Comparison of ENCODE assay signal across 15 cellular contexts in the genomic region with DNA sequence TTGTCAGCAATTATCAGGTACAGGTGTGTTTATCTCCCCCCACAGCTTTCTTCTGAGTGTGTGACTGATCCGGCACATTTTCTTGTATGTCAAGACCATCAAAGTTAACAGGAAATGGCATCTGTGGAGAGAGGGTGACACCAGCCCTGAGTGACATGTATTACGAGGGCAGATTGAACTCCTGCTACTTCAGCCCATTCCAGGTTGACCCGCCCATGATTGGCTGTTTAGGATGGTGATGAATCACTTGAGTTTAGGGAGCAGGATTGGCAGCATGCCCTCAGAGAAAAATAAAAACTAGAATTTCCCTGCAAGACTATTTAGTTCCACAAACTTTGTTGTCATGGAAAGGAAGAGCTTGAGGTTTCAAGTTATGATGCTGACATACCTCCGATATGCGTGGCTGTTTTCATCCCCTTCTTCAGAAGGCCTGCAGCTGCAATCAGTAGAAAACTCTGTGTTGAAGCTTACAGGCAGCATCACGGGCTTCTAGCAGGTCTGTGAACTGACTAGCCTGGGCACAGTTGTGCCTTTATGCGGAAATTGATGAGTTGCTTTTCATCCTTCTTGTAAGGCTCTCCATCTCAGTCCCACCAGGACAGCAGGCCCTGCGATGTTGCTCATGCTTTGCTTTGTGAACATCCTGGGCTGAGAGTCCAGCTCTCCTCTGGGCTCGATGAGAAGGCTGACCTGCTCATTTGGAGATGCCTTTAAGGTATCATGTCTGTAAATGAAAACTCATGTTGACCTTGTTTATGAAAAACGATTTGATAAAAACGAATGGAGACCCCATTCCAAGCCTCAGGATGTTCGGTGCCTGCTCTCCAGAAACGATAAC. TPM values are rescaled to one million over a fixed set of nuclear protein-coding genes. Genes with fewer than 3 reads are reported as not detected.
DNase-seq lines count a peak whose midpoint lies in the region; ATAC-seq lines count a peak whose summit lies in the region.
"Had no signal": no experiment of that assay in that cellular context is flagged by ENCODE, and none has a peak within 500 bp of the region (broad histone marks: within the 10 kb centered on the region; RNA-seq: fewer than 3 reads in every experiment).

No MANE protein-coding gene starts in this region.

- DNase-seq in AG20443 (ENCODE audit: low spot score), result peak; percentile 49
- peak; percentile 79 for DNase-seq in GM23248
- peak; percentile 29 for DNase-seq in central memory CD4-positive, alpha-beta T cell
- peak in 7 of 10 donors; percentile 1 to 63 (median 35) for DNase-seq in naive thymus-derived CD8-positive, alpha-beta T cell
- DNase-seq in HK-2 (ENCODE audit: unreplicated experiment), result no peak
- DNase-seq in NCI-H774 (lab: John Stamatoyannopoulos, UW), result no peak
- DNase-seq in AML-193 (lab: John Stamatoyannopoulos, UW), result no peak
- DNase-seq: GOT3, KG1, NCI-H1694 treated with DMSO at 0.1 percent for 48 hours, NCI-H82 had no signal

- H3K9me3 Mint-ChIP-seq in naive thymus-derived CD8-positive, alpha-beta T cell, result no peaks in the 10 kb centered on the region
- H3K9me3 Mint-ChIP-seq: dendritic cell treated with granulocyte-macrophage colony-stimulating factor and Interleukin-4, amounts not matched to agents 40 ng/mL and 50 ng/mL, for 4 days; mesothelial cell of epicardium had no signal

- no peak overlapping the region for H3K4me3 ChIP-seq in GM23248

- 0 out of 2 replicates have a peak, but pooled peaks cover 4% of the 10 kb centered on the region for H3F3A ChIP-seq in GM23248 (ENCODE audit: insufficient read depth)

- 0 out of 2 replicates have a peak, but pooled peaks cover 9% of the 10 kb centered on the region for H3K4me1 ChIP-seq in GM23248 (ENCODE audit: insufficient read depth)

- no peaks in the 10 kb centered on the region for H3K27me3 ChIP-seq in GM23248 (replicated peaks; ENCODE audit: insufficient read depth)

- no peaks in the 10 kb centered on the region for H3K9me3 ChIP-seq in GM23248 (ENCODE audit: low read depth)

- no peak overlapping the region for H3K4me2 ChIP-seq in GM23248 (ENCODE audit: unreplicated experiment)

- ATAC-seq in naive thymus-derived CD8-positive, alpha-beta T cell, result peak; percentile 76 to 86

- WGBS in GM23248 (ENCODE audit: low coverage in 1 of 2, low lambda C conversion rate in 2 of 2, missing lambda C conversion rate in 2 of 2), 2 experiments, result 60 to 61% methylated on average over 13 of the region's 13 CpGs

- peaks cover 6 to 18% (median 12%) of the 10 kb centered on the region in 4 donors for H3K4me1 Mint-ChIP-seq in naive thymus-derived CD8-positive, alpha-beta T cell

- no peaks in the 10 kb centered on the region for H3K79me2 ChIP-seq in GM23248 (ENCODE audit: insufficient read depth)

- no peaks in the 10 kb centered on the region for H3K36me3 Mint-ChIP-seq in naive thymus-derived CD8-positive, alpha-beta T cell
- H3K36me3 Mint-ChIP-seq: activated naive CD8-positive, alpha-beta T cell; CD14-positive monocyte; mesothelial cell of epicardium had no signal

- in situ Hi-C loops in GM23248 (cut with MboI), result no loop called here

- POLR2A ChIA-PET in naive thymus-derived CD8-positive, alpha-beta T cell (lab: Charles Lee), result no interaction called here

- no peaks in the 10 kb centered on the region for H3K9me2 ChIP-seq in GM23248 (ENCODE audit: insufficient read depth)

- H3K27ac Mint-ChIP-seq in naive thymus-derived CD8-positive, alpha-beta T cell, result peak overlapping the region in 6 of 10 donors; percentile 83 to 90 (median 88)
- H3K27ac Mint-ChIP-seq: activated naive CD8-positive, alpha-beta T cell; dendritic cell treated with granulocyte-macrophage colony-stimulating factor and Interleukin-4, amounts not matched to agents 40 ng/mL and 50 ng/mL, for 4 days; mesothelial cell of epicardium had no signal

- H3K27ac ChIP-seq in GM23248, result no peak overlapping the region

- H4K20me1 ChIP-seq in GM23248 (ENCODE audit: insufficient read depth), result no peaks in the 10 kb centered on the region

- peak overlapping the region in 3 of 10 donors; percentile 34 to 69 (median 48) for H3K4me3 Mint-ChIP-seq in naive thymus-derived CD8-positive, alpha-beta T cell
- H3K4me3 Mint-ChIP-seq: activated naive CD8-positive, alpha-beta T cell; dendritic cell treated with granulocyte-macrophage colony-stimulating factor and Interleukin-4, amounts not matched to agents 40 ng/mL and 50 ng/mL, for 4 days; mesothelial cell of epicardium had no signal

- peak overlapping the region; percentile 35; the same call in 1 of the 2 replicates for H3K9ac ChIP-seq in GM23248

- H3K27me3 Mint-ChIP-seq in naive thymus-derived CD8-positive, alpha-beta T cell, result peaks cover 30 to 73% (median 50%) of the 10 kb centered on the region in 5 donors

- no peak overlapping the region for H2AFZ ChIP-seq in GM23248

- no peaks in the 10 kb centered on the region for H3K36me3 ChIP-seq in GM23248 (ENCODE audit: low read depth)

RNA-seq across cellular contexts. Expression of a gene that starts 8.0 kb away (rescaled TPM):
- total RNA-seq in GM23248 (2014; rRNA removed; shearing (Covaris generic)), result 10.6 and 14.4 TPM in 2 replicates
- 26.5 and 27.5 TPM in 2 replicates for polyA plus RNA-seq in GM23248 (2016; fragmentation: Nextera tagmentation; extraction: Ambion mirVana)
- total RNA-seq in naive thymus-derived CD8-positive, alpha-beta T cell, result 100 to 1,000 TPM; 174 to 175 TPM
- 100 to 1,000 TPM; 101 to 153 (median 117) TPM for polyA plus RNA-seq in naive thymus-derived CD8-positive, alpha-beta T cell

Comparison
In these comparisons a context has a peak if more than half of its experiments do, and no peak if none do; other contexts are left out.
1. DNase-seq: peak in AG20443 (single experiment), GM23248 (single experiment), central memory CD4-positive, alpha-beta T cell (single experiment) and naive thymus-derived CD8-positive, alpha-beta T cell (7 of 10); none in HK-2 (single experiment), NCI-H774 (single experiment) and AML-193 (0 of 2).
2. RNA of a gene that starts 8.0 kb away (total RNA-seq): 174 to 175 TPM in naive thymus-derived CD8-positive, alpha-beta T cell; 10.6 to 14.4 TPM in GM23248; every median in the first group is over 10 times any median in the second.